ENCODE assay signal across 6 cellular contexts in genomic region chr3:99322551-99322950, GRCh38.
"Had no signal": no experiment of that assay in that cellular context is flagged by ENCODE, and none has a peak within 500 bp of the region (broad histone marks: within the 10 kb centered on the region; RNA-seq: fewer than 3 reads in every experiment).

No MANE protein-coding gene starts in this region.

- H3K4me3 ChIP-seq: GM23338, K562 had no signal

- H2AFZ ChIP-seq: GM23338 had no signal

- ATAC-seq: GM23338, HepG2, K562 had no signal

- DNase-seq: H9, HCEC 1CT, KG1 had no signal

- H3K4me2 ChIP-seq: GM23338 had no signal
